ENCODE assay signal across 8 cellular contexts in genomic region chr17:82037113-82037888, GRCh38. TPM values are rescaled to one million over a fixed set of nuclear protein-coding genes. Genes with fewer than 3 reads are reported as not detected.
DNase-seq lines count a peak whose midpoint lies in the region; ATAC-seq and TF ChIP-seq lines count a peak whose summit lies in the region.

Gene DCXR, minus strand, starts transcription at chr17:82037697. Its CDS starts 15 bp downstream, at chr17:82037682.

- DNase-seq in CD4-positive, CD25-positive, alpha-beta regulatory T cell: peak; percentile 94 to 98 (median 96)
- DNase-seq in NCI-H82 (lab: John Stamatoyannopoulos, UW) (peak; percentile 99), dermis blood vessel endothelial cell (peak; percentile 98)
- DNase-seq in activated CD4-positive, alpha-beta T cell treated with anti-CD3 and anti-CD28 coated beads, Interleukin-2, amount 50 U/mL, for 48 hours: peak; percentile 97 to 98
- peak; percentile 95 for DNase-seq in stimulated activated CD4-positive, alpha-beta T cell treated with anti-CD3 and anti-CD28 coated beads, Interleukin-4, amount 100 ng/mL, for 24 hours

- peak within 1 kb of the TSS; percentile 84 to 95 (median 91) for H3K4me3 Mint-ChIP-seq in CD4-positive, CD25-positive, alpha-beta regulatory T cell

- under 1% methylated on average over 91 of the region's 91 CpGs for WGBS in liver

- no peaks in the 10 kb centered on the region for H3K27me3 ChIP-seq in CD4-positive, CD25-positive, alpha-beta regulatory T cell (ENCODE audit: control insufficient read depth, insufficient read depth, low read length)
- H3K27me3 ChIP-seq in liver (ENCODE audit: control insufficient read depth in 4 of 4, insufficient read depth in 4 of 4, low read length in 3 of 4): no peaks in the 10 kb centered on the region

- peak within 1 kb of the TSS; percentile 70 to 96 for H3K9ac ChIP-seq in liver (ENCODE audit: low read depth in 1 of 2, low read length in 2 of 2)

- H3K27ac Mint-ChIP-seq in CD4-positive, CD25-positive, alpha-beta regulatory T cell: peak within 1 kb of the TSS; percentile 64 to 91 (median 87)

- H3K4me1 Mint-ChIP-seq in CD4-positive, CD25-positive, alpha-beta regulatory T cell: peaks cover 5 to 30% (median 13%) of the 10 kb centered on the region in 4 donors

- TF ChIP-seq CTCF in liver (IDR thresholded peaks at IDR 0.05; ENCODE audit: low read depth, low read length, missing input control): peak; percentile 68

- TF ChIP-seq RAD21 in liver (IDR thresholded peaks at IDR 0.05): peak in 1 of 2 donors; percentile 35

- peaks cover 23% of the 10 kb centered on the region for H3K4me1 ChIP-seq in CD4-positive, CD25-positive, alpha-beta regulatory T cell (ENCODE audit: control insufficient read depth, insufficient read depth, low read length, poor library complexity, severe bottlenecking)
- H3K4me1 ChIP-seq in liver (ENCODE audit: control insufficient read depth in 4 of 4, insufficient read depth in 4 of 4, low read length in 3 of 4): peaks cover 16 to 64% (median 40%) of the 10 kb centered on the region in 4 donors

- H3K36me3 ChIP-seq in CD4-positive, CD25-positive, alpha-beta regulatory T cell (ENCODE audit: control insufficient read depth, insufficient read depth, low read length): no peaks in the 10 kb centered on the region
- H3K36me3 ChIP-seq in liver (ENCODE audit: control insufficient read depth in 4 of 4, insufficient read depth in 3 of 4, low read depth in 1 of 4, low read length in 3 of 4): peaks cover 0 to 5% (median 1%) of the 10 kb centered on the region in 4 donors

- ATAC-seq in CD4-positive, CD25-positive, alpha-beta regulatory T cell (ENCODE audit: low read depth in 2 of 2): peak; percentile 92 to 94
- ATAC-seq in GM19397 (IDR thresholded peaks at IDR 0.05; ENCODE audit: unreplicated experiment) (peak; percentile 85), HG03571 (IDR thresholded peaks at IDR 0.05; ENCODE audit: unreplicated experiment) (peak; percentile 85)

- no peaks in the 10 kb centered on the region for H3K27me3 Mint-ChIP-seq in CD4-positive, CD25-positive, alpha-beta regulatory T cell

- H3K9me3 ChIP-seq in CD4-positive, CD25-positive, alpha-beta regulatory T cell (ENCODE audit: control insufficient read depth in 2 of 2, low read length in 2 of 2): no peaks in the 10 kb centered on the region
- no peaks in the 10 kb centered on the region for H3K9me3 ChIP-seq in liver (ENCODE audit: control insufficient read depth in 4 of 4, low read length in 3 of 4)

- H3K27ac ChIP-seq in CD4-positive, CD25-positive, alpha-beta regulatory T cell (ENCODE audit: insufficient read depth, low read length, poor library complexity, severe bottlenecking): peak within 1 kb of the TSS; percentile 86
- peak within 1 kb of the TSS; percentile 90 to 99 for H3K27ac ChIP-seq in liver (ENCODE audit: low read depth in 1 of 2, low read length in 2 of 2)

- H3K9me3 Mint-ChIP-seq in CD4-positive, CD25-positive, alpha-beta regulatory T cell: no peaks in the 10 kb centered on the region

- H3K36me3 Mint-ChIP-seq in CD4-positive, CD25-positive, alpha-beta regulatory T cell: peaks cover 5% of the 10 kb centered on the region

- peak within 1 kb of the TSS; percentile 78 for H3K4me3 ChIP-seq in CD4-positive, CD25-positive, alpha-beta regulatory T cell (ENCODE audit: low read depth, low read length)
- H3K4me3 ChIP-seq in liver (ENCODE audit: low read depth in 1 of 3, low read length in 3 of 3): peak within 1 kb of the TSS; percentile 40 to 90 (median 70)

TF ChIP-seq in liver, 16 proteins besides CTCF, POLR2A, EP300 and RAD21:
- no peak for TF ChIP-seq MAX (IDR thresholded peaks at IDR 0.05)
- peak; percentile 11 for TF ChIP-seq FOXA1 (IDR thresholded peaks at IDR 0.05)
- peak; percentile 95 for TF ChIP-seq SP1 (IDR thresholded peaks at IDR 0.05)
- TF ChIP-seq EGR1 (IDR thresholded peaks at IDR 0.05; ENCODE audit: low read depth in 2 of 2): peak in 1 of 2 donors; percentile 81
- TF ChIP-seq ZBTB33 (IDR thresholded peaks at IDR 0.05): no peak
- TF ChIP-seq REST (IDR thresholded peaks at IDR 0.05): peak; percentile 50
- TF ChIP-seq GABPA (IDR thresholded peaks at IDR 0.05 in 1 of 2, conservative IDR thresholded peaks at IDR 0.05 in 1 of 2): peak in 1 of 2 donors; percentile 52

RNA-seq across cellular contexts. Expression of gene DCXR, which starts in this region (rescaled TPM):
- total RNA-seq in CD4-positive, CD25-positive, alpha-beta regulatory T cell: 96.9 TPM
- 100 to 1,000 TPM; 125 to 150 (median 131) TPM for polyA plus RNA-seq in CD4-positive, CD25-positive, alpha-beta regulatory T cell
- total RNA-seq in dermis blood vessel endothelial cell (56.8 and 63.8 TPM in 2 replicates), liver (100 to 1,000 TPM in 1 of 2 donors, 10 to 100 TPM in 1; 58.6 to 504 TPM)
- polyA plus RNA-seq in liver: 1,000 to 10,000 TPM in 1 of 2 donors, 100 to 1,000 TPM in 1; 667 to 1,190 TPM

Comparison
In these comparisons a context has a peak if more than half of its experiments do, and no peak if none do; other contexts are left out.
1. Peak in every context shown above with its lines: DNase-seq, ATAC-seq, H3K4me3 ChIP-seq and H3K27ac ChIP-seq.
2. RNA of gene DCXR (polyA plus RNA-seq): 667 to 1,190 TPM in liver; 125 to 150 TPM in CD4-positive, CD25-positive, alpha-beta regulatory T cell; every median in the first group is over 4 times any median in the second.